32 cellular contexts compared by ENCODE assay signal in the genomic region with DNA sequence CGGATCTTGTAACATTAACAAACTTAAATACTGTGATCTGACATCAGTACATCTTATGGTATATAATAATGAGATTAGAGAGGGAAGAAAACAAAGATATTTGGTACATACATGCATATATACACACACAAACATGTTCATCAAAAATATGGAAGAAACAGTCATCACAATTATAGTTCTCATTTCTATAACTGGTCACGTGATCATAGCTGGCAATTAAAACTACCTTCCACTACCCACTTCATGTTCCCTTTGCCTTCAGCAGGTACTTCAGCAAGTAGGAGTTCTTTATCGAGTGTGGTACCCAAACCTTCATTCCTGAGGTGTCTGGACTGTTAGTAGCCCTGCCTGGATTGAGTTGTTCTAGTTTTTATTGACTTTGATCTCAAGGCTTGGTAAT.
"Had no signal": no experiment of that assay in that cellular context is flagged by ENCODE, and none has a peak within 500 bp of the region (broad histone marks: within the 10 kb centered on the region; RNA-seq: fewer than 3 reads in every experiment).

No MANE protein-coding gene starts in this region.

- H3K27ac Mint-ChIP-seq: activated CD4-positive, alpha-beta T cell treated with anti-CD3 and anti-CD28 coated beads, Interleukin-2, amount 10 ng/mL, durations not matched to agents 24 days and 14 days; activated CD8-positive, alpha-beta T cell treated with anti-CD3 and anti-CD28 coated beads for 36 hours; activated naive CD8-positive, alpha-beta T cell treated with anti-CD3 and anti-CD28 coated beads for 36 hours; activated T-cell treated with anti-CD3 and anti-CD28 coated beads, Interleukin-2, amount 50 U/mL, for 72 hours; activated T-helper 17 cell treated with anti-CD3 and anti-CD28 coated beads, Interleukin-2, amount 50 U/mL, for 72 hours had no signal

- H3K27me3 Mint-ChIP-seq: activated CD4-positive, alpha-beta T cell treated with anti-CD3 and anti-CD28 coated beads, Interleukin-2, amount 10 ng/mL, durations not matched to agents 24 days and 14 days; activated CD8-positive, alpha-beta T cell treated with anti-CD3 and anti-CD28 coated beads for 36 hours; activated naive CD8-positive, alpha-beta T cell treated with anti-CD3 and anti-CD28 coated beads for 36 hours; activated T-helper 17 cell treated with anti-CD3 and anti-CD28 coated beads, Interleukin-2, amount 50 U/mL, for 72 hours had no signal

- H3K27me3 ChIP-seq: brain microvascular endothelial cell, SJSA1 had no signal

- H3K36me3 ChIP-seq: brain microvascular endothelial cell, SJSA1 had no signal

- H3K27ac ChIP-seq: RWPE1, SJSA1 had no signal

- H3K4me3 Mint-ChIP-seq: activated CD4-positive, alpha-beta T cell treated with anti-CD3 and anti-CD28 coated beads, Interleukin-2, amount 10 ng/mL, durations not matched to agents 24 days and 14 days; activated CD8-positive, alpha-beta T cell treated with anti-CD3 and anti-CD28 coated beads for 36 hours; activated naive CD8-positive, alpha-beta T cell treated with anti-CD3 and anti-CD28 coated beads for 36 hours; activated T-cell treated with anti-CD3 and anti-CD28 coated beads, Interleukin-2, amount 50 U/mL, for 72 hours; activated T-helper 17 cell treated with anti-CD3 and anti-CD28 coated beads, Interleukin-2, amount 50 U/mL, for 72 hours had no signal

- FAIRE-seq: RCC 7860 had no signal

- H3K4me3 ChIP-seq: SJSA1 had no signal

- DNase-seq: activated CD4-positive, alpha-beta T cell treated with anti-CD3 and anti-CD28 coated beads, Interleukin-2, amount 50 U/mL, for 4 hours; activated CD8-positive, alpha-beta T cell treated with anti-CD3 and anti-CD28 coated beads for 36 hours; activated effector memory CD4-positive, alpha-beta T cell treated with anti-CD3 and anti-CD28 coated beads, Interleukin-2, amount 50 U/mL, for 16 hours; activated naive CD4-positive, alpha-beta T cell; activated naive CD4-positive, alpha-beta T cell treated with anti-CD3 and anti-CD28 coated beads, Interleukin-2, amount 50 U/mL, for 16 hours; activated naive CD8-positive, alpha-beta T cell treated with anti-CD3 and anti-CD28 coated beads for 36 hours; activated T-cell treated with anti-CD3 and anti-CD28 coated beads, Interleukin-2, amount 50 U/mL, for 1 hour; activated T-cell treated with anti-CD3 and anti-CD28 coated beads, Interleukin-2, amount 50 U/mL, for 72 hours; amniotic stem cell; aorta; brain microvascular endothelial cell; central memory CD4-positive, alpha-beta T cell; KG1; NCI-H1105; NCI-H1417 treated with DMSO at 0.1 percent for 48 hours; NCI-H1694; NCI-H1930; NCI-H2171; NCI-H510A; NCI-H526; NCI-H748 treated with DMSO at 0.1 percent for 48 hours; NK-92 treated with Interleukin-12 subunit alpha and Interleukin-12 subunit beta, amount 100 ng/mL, for 24 hours; Right ventricle myocardium superior; SW 1271; T-helper 1 cell; T-helper 2 cell; T-helper 9 cell had no signal

- ATAC-seq: activated CD8-positive, alpha-beta T cell treated with anti-CD3 and anti-CD28 coated beads for 36 hours; activated T-cell treated with anti-CD3 and anti-CD28 coated beads, Interleukin-2, amount 50 U/mL, for 72 hours; activated T-helper 17 cell treated with anti-CD3 and anti-CD28 coated beads, Interleukin-2, amount 50 U/mL, for 72 hours had no signal

- H3K36me3 Mint-ChIP-seq: activated naive CD8-positive, alpha-beta T cell treated with anti-CD3 and anti-CD28 coated beads for 36 hours had no signal

- H3K9me3 ChIP-seq: SJSA1 had no signal

- H3K4me1 Mint-ChIP-seq: activated CD4-positive, alpha-beta T cell treated with anti-CD3 and anti-CD28 coated beads, Interleukin-2, amount 10 ng/mL, durations not matched to agents 24 days and 14 days; activated naive CD8-positive, alpha-beta T cell treated with anti-CD3 and anti-CD28 coated beads for 36 hours; activated T-helper 17 cell treated with anti-CD3 and anti-CD28 coated beads, Interleukin-2, amount 50 U/mL, for 72 hours had no signal
